In the genomic region with DNA sequence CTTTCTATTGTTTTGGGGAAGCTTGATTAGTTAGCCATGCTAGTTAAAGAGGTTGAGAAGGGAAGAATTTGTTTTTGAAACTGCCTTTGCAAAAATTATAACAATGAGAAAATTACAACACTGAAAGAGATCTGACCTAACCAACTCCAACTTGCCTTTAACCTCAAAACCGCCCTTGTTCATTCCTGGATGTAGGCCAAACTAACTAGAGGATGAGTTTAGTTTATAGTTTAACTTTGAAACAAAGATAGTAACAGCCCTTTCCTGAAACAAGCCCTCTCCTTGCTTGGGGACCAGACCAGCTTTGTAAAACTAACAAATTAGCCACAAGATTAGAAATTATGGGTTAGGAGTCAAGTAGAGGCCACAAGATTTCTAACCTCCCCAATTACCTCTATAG, we compare ENCODE assay signal across 24 cellular contexts.
"Had no signal": no experiment of that assay in that cellular context is flagged by ENCODE, and none has a peak within 500 bp of the region (broad histone marks: within the 10 kb centered on the region; RNA-seq: fewer than 3 reads in every experiment).

No MANE protein-coding gene starts in this region.

- H3K27ac ChIP-seq: heart left ventricle, left ventricle myocardium inferior, ovary, sigmoid colon, spleen, suprapubic skin, thoracic aorta, tibial artery, upper lobe of right lung had no signal

- H3K9me3 ChIP-seq: mucosa of descending colon, ovary, thoracic aorta, upper lobe of right lung had no signal

- H3K4me1 ChIP-seq: heart left ventricle, left ventricle myocardium inferior, sigmoid colon, spleen, suprapubic skin, tibial artery, upper lobe of right lung had no signal

- DNase-seq: heart left ventricle; hypothalamus; islet precursor cell; left cardiac atrium; left ventricle myocardium inferior; midbrain; mucosa of descending colon; naive thymus-derived CD4-positive, alpha-beta T cell; ovary; retina; right cardiac atrium; sigmoid colon; small intestine; spleen; stimulated activated CD4-positive, alpha-beta T cell treated with anti-CD3 and anti-CD28 coated beads, Interleukin-4, amount 100 ng/mL, for 24 hours; stimulated activated naive CD4-positive, alpha-beta T cell; tibial artery; trophoblast cell; upper lobe of right lung had no signal

- H3K4me3 ChIP-seq: heart left ventricle, left ventricle myocardium inferior, lung, mucosa of descending colon, ovary, sigmoid colon, spleen, suprapubic skin, thoracic aorta, tibial artery, upper lobe of right lung had no signal

- ATAC-seq: heart left ventricle; left cardiac atrium; mucosa of descending colon; naive thymus-derived CD4-positive, alpha-beta T cell; natural killer cell treated with Interleukin-12 subunit alpha and Interleukin-12 subunit beta and Interleukin-15 and Interleukin-18, amount 100 ng/mL, for 72 hours; right cardiac atrium; stimulated activated effector memory CD8-positive, alpha-beta T cell treated with anti-CD3 and anti-CD28 coated beads, Interleukin-12 subunit alpha, Interleukin-12 subunit beta, amount 100 ng/mL, for 72 hours; upper lobe of right lung had no signal

- H3K36me3 ChIP-seq: heart left ventricle, left ventricle myocardium inferior, ovary, sigmoid colon, spleen, suprapubic skin, thoracic aorta, tibial artery, upper lobe of right lung had no signal

- H3K27me3 ChIP-seq: heart left ventricle, ovary, sigmoid colon, spleen, suprapubic skin, tibial artery, upper lobe of right lung had no signal
